Comparison of ENCODE assay signal across 15 cellular contexts in the genomic region with DNA sequence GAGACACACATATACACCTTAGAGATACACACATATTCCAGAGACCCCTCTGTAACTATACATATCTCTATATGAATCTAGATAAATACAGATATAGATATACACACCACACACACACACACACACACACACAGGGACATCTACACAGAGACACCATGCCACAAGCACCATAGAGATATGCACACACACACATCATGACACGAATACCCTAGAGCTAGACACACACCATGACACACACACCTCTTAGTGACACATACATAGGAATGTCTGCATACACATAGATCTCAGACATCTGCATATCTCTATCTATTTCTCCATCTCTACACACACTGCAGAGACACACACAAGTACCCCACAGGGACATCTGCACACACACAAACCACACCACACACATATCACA.
DNase-seq lines count a peak whose midpoint lies in the region; TF ChIP-seq lines count a peak whose summit lies in the region.
"Had no signal": no experiment of that assay in that cellular context is flagged by ENCODE, and none has a peak within 500 bp of the region (broad histone marks: within the 10 kb centered on the region; RNA-seq: fewer than 3 reads in every experiment).

No MANE protein-coding gene starts in this region.

- DNase-seq in RKO (ENCODE audit: low spot score), result peak; percentile 16
- peak; percentile 11 for DNase-seq in epithelial cell of esophagus (ENCODE audit: low read depth)
- DNase-seq in mesenchymal stem cell, result no peak
- DNase-seq in posterior vena cava (ENCODE audit: low spot score), result no peak
- DNase-seq in stomach, result no peak
- DNase-seq in activated T-helper 1 cell treated with anti-CD3 and anti-CD28 coated beads, Interleukin-12 subunit alpha, Interleukin-12 subunit beta, Interleukin-2, Interleukin-4 antibody, amounts not matched to agents 30 ng/mL and 10 ng/mL and 1 ng/mL, durations not matched to agents 14 hours and 24 hours and 36 hours (ENCODE audit: low spot score), result no peak
- DNase-seq: C1 segment of cervical spinal cord; Caco-2; CD4-positive, CD25-positive, alpha-beta regulatory T cell; CD8-positive, alpha-beta memory T cell; H7; HFFc6 had no signal

- H3K36me3 ChIP-seq in mesenchymal stem cell (ENCODE audit: control insufficient read depth in 1 of 2, insufficient read depth in 2 of 2, low read depth in 1 of 2, low read length in 2 of 2) (no peaks in the 10 kb centered on the region), stomach (no peaks in the 10 kb centered on the region)

- H3K18ac ChIP-seq in mesenchymal stem cell (ENCODE audit: low read depth in 1 of 2, low read length in 2 of 2), result no peak overlapping the region

- no peak overlapping the region for H3K4me2 ChIP-seq in mesenchymal stem cell (ENCODE audit: low read length, poor library complexity, severe bottlenecking)
- H3K4me2 ChIP-seq: GM23338 had no signal

- H2BK15ac ChIP-seq in mesenchymal stem cell (ENCODE audit: low read depth, poor library complexity, severe bottlenecking), result no peak overlapping the region

- no peak overlapping the region for H2BK5ac ChIP-seq in mesenchymal stem cell (ENCODE audit: low read depth, low read length, poor library complexity, severe bottlenecking)

- TF ChIP-seq CTCF in epithelial cell of esophagus (IDR thresholded peaks at IDR 0.05; ENCODE audit: insufficient read depth, low read depth, low read length, missing control alignments) (no peak), stomach (IDR thresholded peaks at IDR 0.05) (no peak)

- H2BK120ac ChIP-seq in mesenchymal stem cell (ENCODE audit: low read depth, low read length), result no peak overlapping the region

- intact Hi-C loops in posterior vena cava (cut with DNase I), result no loop called here
- intact Hi-C loops in stomach (cut with DNase I; ENCODE audit: low total_unique reads), result no loop called here
- intact Hi-C loops in activated T-helper 1 cell treated with anti-CD3 and anti-CD28 coated beads, Interleukin-12 subunit alpha, Interleukin-12 subunit beta, Interleukin-2, Interleukin-4 antibody, amounts not matched to agents 30 ng/mL and 10 ng/mL and 1 ng/mL, durations not matched to agents 14 hours and 24 hours and 36 hours (cut with micrococcal nuclease), result no loop called here

- no peak overlapping the region for H3K14ac ChIP-seq in mesenchymal stem cell (ENCODE audit: low read length in 2 of 2)

- no peaks in the 10 kb centered on the region for H3K79me1 ChIP-seq in mesenchymal stem cell (replicated peaks; ENCODE audit: low read length, poor library complexity, severe bottlenecking)

- no peaks in the 10 kb centered on the region for H3K27me3 Mint-ChIP-seq in activated T-helper 1 cell treated with anti-CD3 and anti-CD28 coated beads, Interleukin-12 subunit alpha, Interleukin-12 subunit beta, Interleukin-2, Interleukin-4 antibody, amounts not matched to agents 30 ng/mL and 10 ng/mL and 1 ng/mL, durations not matched to agents 14 hours and 24 hours and 36 hours (ENCODE audit: insufficient read depth)
- H3K27me3 Mint-ChIP-seq: B cell; CD4-positive, CD25-positive, alpha-beta regulatory T cell; CD8-positive, alpha-beta memory T cell had no signal

- no peak overlapping the region for H3K4me3 Mint-ChIP-seq in activated T-helper 1 cell treated with anti-CD3 and anti-CD28 coated beads, Interleukin-12 subunit alpha, Interleukin-12 subunit beta, Interleukin-2, Interleukin-4 antibody, amounts not matched to agents 30 ng/mL and 10 ng/mL and 1 ng/mL, durations not matched to agents 14 hours and 24 hours and 36 hours
- H3K4me3 Mint-ChIP-seq: B cell; CD4-positive, CD25-positive, alpha-beta regulatory T cell; CD8-positive, alpha-beta memory T cell; GM23338; HFFc6 had no signal

- no peak overlapping the region for H2AFZ ChIP-seq in mesenchymal stem cell (ENCODE audit: low read depth, low read length)
- H2AFZ ChIP-seq: GM23338 had no signal

- no peak overlapping the region for H2BK12ac ChIP-seq in mesenchymal stem cell (ENCODE audit: low read length in 2 of 2)

- H3K27ac Mint-ChIP-seq in activated T-helper 1 cell treated with anti-CD3 and anti-CD28 coated beads, Interleukin-12 subunit alpha, Interleukin-12 subunit beta, Interleukin-2, Interleukin-4 antibody, amounts not matched to agents 30 ng/mL and 10 ng/mL and 1 ng/mL, durations not matched to agents 14 hours and 24 hours and 36 hours, result no peak overlapping the region
- H3K27ac Mint-ChIP-seq: B cell; CD4-positive, CD25-positive, alpha-beta regulatory T cell; CD8-positive, alpha-beta memory T cell; GM23338; HFFc6 had no signal

- 77% methylated on average over 1 of the region's 1 CpG for WGBS in mesenchymal stem cell
- WGBS in stomach, 5 donors, result 79 to 91% (median 83%) methylated on average over 1 of the region's 1 CpG

- no peak overlapping the region for H3K27ac ChIP-seq in mesenchymal stem cell (ENCODE audit: low read length, poor library complexity, severe bottlenecking)
- H3K27ac ChIP-seq in stomach, result no peak overlapping the region
- H3K27ac ChIP-seq: HL-60 had no signal

- no peak overlapping the region for H2AK5ac ChIP-seq in mesenchymal stem cell (ENCODE audit: low read length, severe bottlenecking)

- no peak overlapping the region for H4K91ac ChIP-seq in mesenchymal stem cell (ENCODE audit: low read length)

- no peak overlapping the region for H3K23ac ChIP-seq in mesenchymal stem cell (ENCODE audit: low read length in 2 of 2)

- peak overlapping the region; percentile 19 for H4K8ac ChIP-seq in mesenchymal stem cell (ENCODE audit: low read length)

- no peak overlapping the region for H3K4ac ChIP-seq in mesenchymal stem cell (ENCODE audit: low read depth in 1 of 2, low read length in 2 of 2)

- no peaks in the 10 kb centered on the region for H3K36me3 Mint-ChIP-seq in activated T-helper 1 cell treated with anti-CD3 and anti-CD28 coated beads, Interleukin-12 subunit alpha, Interleukin-12 subunit beta, Interleukin-2, Interleukin-4 antibody, amounts not matched to agents 30 ng/mL and 10 ng/mL and 1 ng/mL, durations not matched to agents 14 hours and 24 hours and 36 hours (ENCODE audit: low read depth)
- H3K36me3 Mint-ChIP-seq: CD4-positive, CD25-positive, alpha-beta regulatory T cell; CD8-positive, alpha-beta memory T cell had no signal

- no peak for TF ChIP-seq EP300 in stomach (IDR thresholded peaks at IDR 0.05)

- no peak overlapping the region for H3K9ac ChIP-seq in mesenchymal stem cell (ENCODE audit: low read length)

- H3K9me3 ChIP-seq in mesenchymal stem cell (ENCODE audit: control insufficient read depth, low read length) (peaks cover 3% of the 10 kb centered on the region), stomach (no peaks in the 10 kb centered on the region)

- no peaks in the 10 kb centered on the region for H3K4me1 Mint-ChIP-seq in activated T-helper 1 cell treated with anti-CD3 and anti-CD28 coated beads, Interleukin-12 subunit alpha, Interleukin-12 subunit beta, Interleukin-2, Interleukin-4 antibody, amounts not matched to agents 30 ng/mL and 10 ng/mL and 1 ng/mL, durations not matched to agents 14 hours and 24 hours and 36 hours (ENCODE audit: low read depth)
- H3K4me1 Mint-ChIP-seq: B cell; CD4-positive, CD25-positive, alpha-beta regulatory T cell; CD8-positive, alpha-beta memory T cell; GM23338 had no signal

- H3K4me3 ChIP-seq in epithelial cell of esophagus (ENCODE audit: low read length), result no peak overlapping the region
- no peak overlapping the region for H3K4me3 ChIP-seq in mesenchymal stem cell (ENCODE audit: insufficient read depth in 1 of 2, low read depth in 1 of 2, low read length in 2 of 2)
- no peak overlapping the region for H3K4me3 ChIP-seq in stomach
- H3K4me3 ChIP-seq: GM23338 had no signal

- H3K9me3 Mint-ChIP-seq in activated T-helper 1 cell treated with anti-CD3 and anti-CD28 coated beads, Interleukin-12 subunit alpha, Interleukin-12 subunit beta, Interleukin-2, Interleukin-4 antibody, amounts not matched to agents 30 ng/mL and 10 ng/mL and 1 ng/mL, durations not matched to agents 14 hours and 24 hours and 36 hours, result no peaks in the 10 kb centered on the region
- H3K9me3 Mint-ChIP-seq: GM23338 had no signal

- H3K27me3 ChIP-seq in mesenchymal stem cell (ENCODE audit: control insufficient read depth in 1 of 2, insufficient read depth in 1 of 2, low read length in 2 of 2), result peaks cover 0 to 10% of the 10 kb centered on the region in 2 experiments
- H3K27me3 ChIP-seq in stomach, result peaks cover 0 to 5% (median 0%) of the 10 kb centered on the region in 3 donors

- H3K4me1 ChIP-seq in mesenchymal stem cell (ENCODE audit: control insufficient read depth, insufficient read depth, low read depth, low read length) (peaks cover 13% of the 10 kb centered on the region), stomach (peaks cover 0 to 5% (median 0%) of the 10 kb centered on the region in 4 donors)

- no peak for TF ChIP-seq POLR2A in stomach (IDR thresholded peaks at IDR 0.05)

Comparison
In these comparisons a context has a peak if more than half of its experiments do, and no peak if none do; other contexts are left out.
1. DNase-seq: peak in RKO (single experiment) and epithelial cell of esophagus (single experiment); none in mesenchymal stem cell (single experiment), posterior vena cava (single experiment), stomach (single experiment) and activated T-helper 1 cell treated with anti-CD3 and anti-CD28 coated beads, Interleukin-12 subunit alpha, Interleukin-12 subunit beta, Interleukin-2, Interleukin-4 antibody, amounts not matched to agents 30 ng/mL and 10 ng/mL and 1 ng/mL, durations not matched to agents 14 hours and 24 hours and 36 hours (single experiment).